ENCODE assay signal across 20 cellular contexts in the genomic region with DNA sequence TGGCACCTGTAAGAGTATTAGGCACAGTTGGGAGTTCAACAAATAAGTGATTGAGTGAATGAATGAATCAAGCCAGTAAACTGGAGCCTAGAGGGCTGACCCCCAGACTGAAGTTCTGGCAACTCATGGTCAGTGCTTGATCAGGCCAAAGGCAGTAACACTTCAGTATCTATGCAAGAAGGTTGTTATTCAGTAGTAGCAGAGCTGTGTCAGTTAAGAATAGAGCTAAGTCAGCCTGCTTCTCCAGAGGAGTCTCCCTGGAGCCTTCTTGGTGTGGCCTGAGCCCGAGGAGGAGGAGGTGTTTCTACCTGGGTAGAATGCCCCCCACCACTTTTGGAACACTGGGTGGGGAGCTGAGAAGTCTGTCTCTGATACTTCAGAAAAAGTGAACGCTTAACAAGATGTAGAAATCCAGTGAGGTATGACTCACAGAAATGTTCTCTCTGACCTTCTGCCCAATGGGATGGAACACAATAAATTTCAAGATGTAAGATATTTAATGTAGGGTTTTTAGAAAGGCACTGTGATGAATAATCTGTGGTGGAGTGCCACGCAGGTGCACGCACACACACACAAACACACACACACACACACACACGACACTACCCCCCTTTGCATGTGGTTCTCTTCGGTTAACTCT.
A peak's percentile ranks its signal among the peaks of the same experiment; 100 is the strongest.
DNase-seq lines count a peak whose midpoint lies in the region; ATAC-seq and TF ChIP-seq lines count a peak whose summit lies in the region.
"Had no signal": no experiment of that assay in that cellular context is flagged by ENCODE, and none has a peak within 500 bp of the region (broad histone marks: within the 10 kb centered on the region; RNA-seq: fewer than 3 reads in every experiment).

No MANE protein-coding gene starts in this region.

- no peaks in the 10 kb centered on the region for H3K9me3 ChIP-seq in IMR-90 (ENCODE audit: control insufficient read depth, insufficient read depth, low read length)
- no peaks in the 10 kb centered on the region for H3K9me3 ChIP-seq in adrenal gland (replicated peaks in 1 of 3)
- H3K9me3 ChIP-seq in gastroesophageal sphincter, result no peaks in the 10 kb centered on the region
- H3K9me3 ChIP-seq: heart left ventricle, vagina had no signal

- H2AFZ ChIP-seq in IMR-90 (replicated peaks; ENCODE audit: low read length, poor library complexity), result peak overlapping the region; percentile 27

- H4K8ac ChIP-seq in IMR-90 (ENCODE audit: low read depth in 2 of 2, low read length in 2 of 2), result no peak overlapping the region

- no peak overlapping the region for H3K4ac ChIP-seq in IMR-90 (ENCODE audit: low read depth, low read length)

- H3K14ac ChIP-seq in IMR-90 (replicated peaks; ENCODE audit: low read depth, low read length), result no peak overlapping the region

- TF ChIP-seq CTCF in IMR-90 (conservative IDR thresholded peaks at IDR 0.05; ENCODE audit: low read depth, low read length) (no peak), adrenal gland (IDR thresholded peaks at IDR 0.05) (no peak), fibroblast of the aortic adventitia (IDR thresholded peaks at IDR 0.05; ENCODE audit: insufficient read depth, low read length) (no peak), gastroesophageal sphincter (IDR thresholded peaks at IDR 0.05) (no peak)

- H3K23ac ChIP-seq in IMR-90 (ENCODE audit: low read depth, low read length), result no peak overlapping the region

- no peak overlapping the region for H2BK120ac ChIP-seq in IMR-90 (ENCODE audit: low read depth, low read length)

- no peak overlapping the region for H3K4me3 ChIP-seq in IMR-90 (ENCODE audit: insufficient read depth, low read depth, low read length)
- H3K4me3 ChIP-seq in adrenal gland, result no peak overlapping the region
- H3K4me3 ChIP-seq in fibroblast of the aortic adventitia (ENCODE audit: low read depth, low read length), result no peak overlapping the region
- no peak overlapping the region for H3K4me3 ChIP-seq in gastroesophageal sphincter
- H3K4me3 ChIP-seq: heart left ventricle, vagina had no signal

- POLR2A ChIA-PET in IMR-90 (lab: Charles Lee; ENCODE audit: unreplicated experiment) (no interaction called here), HEK293T (lab: Yijun Ruan, JAX) (no interaction called here)

- no peak for TF ChIP-seq RAD21 in IMR-90 (IDR thresholded peaks at IDR 0.05; ENCODE audit: low read length)

- CTCF ChIA-PET in IMR-90 (lab: Yijun Ruan, JAX) (no interaction called here), HEK293T (lab: Yijun Ruan, JAX) (no interaction called here)

- no peak overlapping the region for H2AK5ac ChIP-seq in IMR-90 (ENCODE audit: low read depth, low read length)

- no peak overlapping the region for H2BK20ac ChIP-seq in IMR-90 (ENCODE audit: low read depth, low read length)

- H3K27ac ChIP-seq in IMR-90 (ENCODE audit: insufficient read depth, low read length) (no peak overlapping the region), adrenal gland (peak overlapping the region in 4 of 5 donors; percentile 11 to 84 (median 42)), temporal lobe (ENCODE audit: low read depth, low read length) (peak overlapping the region; percentile 51), gastroesophageal sphincter (no peak overlapping the region)
- H3K27ac ChIP-seq: heart left ventricle, HL-60, vagina had no signal

- no peak overlapping the region for H3K4me2 ChIP-seq in IMR-90 (ENCODE audit: low read depth, low read length)

- TF ChIP-seq POLR2A in IMR-90 (IDR thresholded peaks at IDR 0.05; ENCODE audit: low read depth, low read length) (no peak), adrenal gland (IDR thresholded peaks at IDR 0.05) (no peak), gastroesophageal sphincter (IDR thresholded peaks at IDR 0.05) (no peak)

- H3K56ac ChIP-seq in IMR-90 (ENCODE audit: extremely low read depth, insufficient read depth, low read length), result no peak overlapping the region

- H4K5ac ChIP-seq in IMR-90 (ENCODE audit: low read depth, low read length), result no peak overlapping the region

- H4K91ac ChIP-seq in IMR-90 (ENCODE audit: insufficient read depth, low read depth, low read length), result no peak overlapping the region

- H3K4me1 ChIP-seq in IMR-90 (ENCODE audit: control insufficient read depth, insufficient read depth, low read length) (peaks cover 4% of the 10 kb centered on the region; the same call in 1 of the 2 replicates), adrenal gland (replicated peaks in 1 of 2) (peaks cover 20 to 31% of the 10 kb centered on the region in 2 donors), gastroesophageal sphincter (no peaks in the 10 kb centered on the region)

- peaks cover 4 to 42% of the 10 kb centered on the region in 2 experiments; a peak in 3 of 4 replicates for H3K79me1 ChIP-seq in IMR-90 (ENCODE audit: low read depth in 1 of 2, low read length in 2 of 2)

- H3K18ac ChIP-seq in IMR-90 (ENCODE audit: low read depth, low read length), result no peak overlapping the region

- peak; percentile 50 for DNase-seq in IMR-90
- peak in 2 of 7 donors; percentile 8 to 34 for DNase-seq in adrenal gland
- peak; percentile 17 for DNase-seq in fibroblast of the aortic adventitia (ENCODE audit: low read depth)
- DNase-seq in NCI-H748 (lab: John Stamatoyannopoulos, UW; ENCODE audit: unreplicated experiment), result no peak
- no peak for DNase-seq in HEK293T (ENCODE audit: extremely low spot score)
- DNase-seq: activated CD4-positive, alpha-beta memory T cell treated with anti-CD3 and anti-CD28 coated beads, Interleukin-2, amount 10 ng/mL, durations not matched to agents 7 days and 5 days; activated naive CD4-positive, alpha-beta T cell treated with Interleukin-2 at 50 U/mL for 16 hours; activated T-cell treated with anti-CD3 and anti-CD28 coated beads, Interleukin-2, amount 50 U/mL, for 1 hour; erythroblast; GOT3; heart left ventricle; immature natural killer cell; MV-4-11; naive B cell; NCI-H446 had no signal

- H2BK5ac ChIP-seq in IMR-90 (ENCODE audit: low read depth, low read length, poor library complexity, severe bottlenecking), result no peak overlapping the region

- dilution Hi-C loops in IMR-90 (cut with HindIII; ENCODE audit: low sequenced_read_pairs, unreplicated experiment), result no loop called here

- TF ChIP-seq EP300 in gastroesophageal sphincter (IDR thresholded peaks at IDR 0.05), result no peak

- no peak overlapping the region for H2AK9ac ChIP-seq in IMR-90 (replicated peaks; ENCODE audit: low read depth, low read length, poor library complexity)

- H3K9me1 ChIP-seq in IMR-90 (ENCODE audit: insufficient read depth, low read length), result peaks cover 5% of the 10 kb centered on the region; the same call in 1 of the 2 replicates

- intact Hi-C loops in IMR-90 (cut with micrococcal nuclease) (no loop called here), adrenal gland (cut with DNase I) (no loop called here)

- no CpG with 5 or more reads among the region's 6 CpGs for WGBS in IMR-90 (ENCODE audit: extremely low coverage in 2 of 2, insufficient read length in 1 of 2), 2 experiments
- WGBS in adrenal gland, 4 donors, result 50 to 62% (median 60%) methylated on average over 6 of the region's 6 CpGs
- 69 to 81% methylated on average over 5 of the region's 6 CpGs for WGBS in gastroesophageal sphincter (ENCODE audit: low coverage in 1 of 2), 2 donors

- in situ Hi-C loops in IMR-90 (cut with MboI; ENCODE audit: low sequenced_read_pairs), result no loop called here

- H3K27me3 ChIP-seq in IMR-90 (ENCODE audit: control insufficient read depth, insufficient read depth, low read length) (no peaks in the 10 kb centered on the region; the same call in 1 of the 2 replicates), adrenal gland (no peaks in the 10 kb centered on the region), gastroesophageal sphincter (peaks cover 33% of the 10 kb centered on the region)
- H3K27me3 ChIP-seq: vagina had no signal

- H3K36me3 ChIP-seq in IMR-90 (ENCODE audit: control insufficient read depth, insufficient read depth, low read length), result no peaks in the 10 kb centered on the region
- H3K36me3 ChIP-seq in adrenal gland (replicated peaks in 1 of 2), result no peaks in the 10 kb centered on the region
- no peaks in the 10 kb centered on the region for H3K36me3 ChIP-seq in gastroesophageal sphincter
- H3K36me3 ChIP-seq: heart left ventricle, vagina had no signal

- no TSS peak for BruUV-seq in IMR-90 (replicated peaks; lab: Mats Ljungman, UMichigan)

- ATAC-seq in IMR-90 (ENCODE audit: low read depth) (no peak), gastroesophageal sphincter (no peak)
- ATAC-seq: heart left ventricle, Right ventricle myocardium inferior had no signal

- H2BK15ac ChIP-seq in IMR-90 (ENCODE audit: low read depth, low read length), result no peak overlapping the region

- no peaks in the 10 kb centered on the region; the same call in 1 of the 2 replicates for H4K20me1 ChIP-seq in IMR-90 (ENCODE audit: insufficient read depth, low read length)

- H3K9ac ChIP-seq in IMR-90 (ENCODE audit: low read depth, low read length), result no peak overlapping the region

TF ChIP-seq in IMR-90, 13 proteins besides CTCF, POLR2A, EP300 and RAD21 (continues in another document):
- TF ChIP-seq NFE2L2 (IDR thresholded peaks at IDR 0.05; ENCODE audit: low read depth, low read length) (no peak), RFX5 (IDR thresholded peaks at IDR 0.05; ENCODE audit: low read depth, low read length) (no peak), FOS (IDR thresholded peaks at IDR 0.05; ENCODE audit: low read depth, low read length) (no peak), MAFK (IDR thresholded peaks at IDR 0.05; ENCODE audit: low read depth, low read length) (no peak)
- TF ChIP-seq, protein P1, sequence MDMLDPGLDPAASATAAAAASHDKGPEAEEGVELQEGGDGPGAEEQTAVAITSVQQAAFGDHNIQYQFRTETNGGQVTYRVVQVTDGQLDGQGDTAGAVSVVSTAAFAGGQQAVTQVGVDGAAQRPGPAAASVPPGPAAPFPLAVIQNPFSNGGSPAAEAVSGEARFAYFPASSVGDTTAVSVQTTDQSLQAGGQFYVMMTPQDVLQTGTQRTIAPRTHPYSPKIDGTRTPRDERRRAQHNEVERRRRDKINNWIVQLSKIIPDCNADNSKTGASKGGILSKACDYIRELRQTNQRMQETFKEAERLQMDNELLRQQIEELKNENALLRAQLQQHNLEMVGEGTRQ (IDR thresholded peaks at IDR 0.05; ENCODE audit: low read depth, low read length), result no peak

TF ChIP-seq in HEK293T, 16 proteins besides CTCF, POLR2A, EP300 and RAD21:
- TF ChIP-seq CTBP1 (IDR thresholded peaks at IDR 0.05; ENCODE audit: borderline replicate concordance) (no peak), LEF1 (IDR thresholded peaks at IDR 0.05; ENCODE audit: borderline replicate concordance) (no peak), SUZ12 (IDR thresholded peaks at IDR 0.05) (no peak), FOXA1 (IDR thresholded peaks at IDR 0.05) (no peak), TARDBP (IDR thresholded peaks at IDR 0.05) (no peak)
- TF ChIP-seq, protein P2, sequence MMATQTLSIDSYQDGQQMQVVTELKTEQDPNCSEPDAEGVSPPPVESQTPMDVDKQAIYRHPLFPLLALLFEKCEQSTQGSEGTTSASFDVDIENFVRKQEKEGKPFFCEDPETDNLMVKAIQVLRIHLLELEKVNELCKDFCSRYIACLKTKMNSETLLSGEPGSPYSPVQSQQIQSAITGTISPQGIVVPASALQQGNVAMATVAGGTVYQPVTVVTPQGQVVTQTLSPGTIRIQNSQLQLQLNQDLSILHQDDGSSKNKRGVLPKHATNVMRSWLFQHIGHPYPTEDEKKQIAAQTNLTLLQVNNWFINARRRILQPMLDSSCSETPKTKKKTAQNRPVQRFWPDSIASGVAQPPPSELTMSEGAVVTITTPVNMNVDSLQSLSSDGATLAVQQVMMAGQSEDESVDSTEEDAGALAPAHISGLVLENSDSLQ (IDR thresholded peaks at IDR 0.05), result no peak

Comparison
In these comparisons a context has a peak if more than half of its experiments do, and no peak if none do; other contexts are left out.
1. DNase-seq: peak in IMR-90 (single experiment) and fibroblast of the aortic adventitia (single experiment); none in NCI-H748 (single experiment) and HEK293T (single experiment).
2. H3K27ac ChIP-seq: peak in adrenal gland (4 of 5) and temporal lobe (single experiment); none in IMR-90 (single experiment) and gastroesophageal sphincter (0 of 4).